13 cellular contexts compared by ENCODE assay signal in the genomic region with DNA sequence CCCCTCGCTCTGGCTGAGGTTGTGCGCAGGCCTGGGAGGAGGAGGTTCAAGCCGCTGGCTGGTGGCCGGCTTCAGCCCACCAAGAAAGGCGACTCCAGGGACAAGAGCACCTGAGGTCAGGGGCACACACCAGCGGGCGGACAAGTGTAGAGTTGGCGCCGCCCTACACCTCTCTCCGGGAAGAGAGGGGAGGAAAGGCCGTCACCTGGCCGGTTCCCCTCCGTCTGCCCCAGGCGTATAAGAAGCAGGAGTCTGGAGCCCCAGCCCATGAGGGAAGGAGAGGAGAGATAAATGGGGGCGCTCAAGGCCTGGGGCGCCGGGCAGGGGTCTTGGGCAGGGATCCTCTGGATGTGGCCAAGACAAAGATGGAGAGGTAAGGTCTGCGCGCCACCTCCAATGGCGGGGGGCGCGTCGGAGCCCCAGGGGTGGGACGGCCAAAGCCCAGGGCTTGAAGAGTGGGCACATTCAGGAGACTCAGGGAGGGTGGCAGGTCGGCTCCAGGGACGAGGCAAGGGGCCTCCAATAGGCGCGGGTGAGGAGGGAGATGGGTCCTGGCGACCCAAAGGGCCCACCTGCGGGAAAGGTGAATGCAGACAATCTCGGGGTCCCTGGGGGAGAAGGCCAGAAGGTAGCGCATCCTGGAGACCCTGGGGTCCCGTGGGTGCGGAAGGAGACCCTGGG. TPM values are rescaled to one million over a fixed set of nuclear protein-coding genes. Genes with fewer than 3 reads are reported as not detected.
A peak's percentile ranks its signal among the peaks of the same experiment; 100 is the strongest.
DNase-seq lines count a peak whose midpoint lies in the region; ATAC-seq, FAIRE-seq and TF ChIP-seq lines count a peak whose summit lies in the region.
"Had no signal": no experiment of that assay in that cellular context is flagged by ENCODE, and none has a peak within 500 bp of the region (broad histone marks: within the 10 kb centered on the region; RNA-seq: fewer than 3 reads in every experiment).

No MANE protein-coding gene starts in this region.

- ATAC-seq in HG03342 (IDR thresholded peaks at IDR 0.05; ENCODE audit: unreplicated experiment) = no peak

- H3K36me3 ChIP-seq in astrocyte (ENCODE audit: insufficient read depth, low read length) = no peaks in the 10 kb centered on the region

- peak overlapping the region; percentile 67 for H3K4me3 Mint-ChIP-seq in activated naive CD4-positive, alpha-beta T cell treated with anti-CD3 and anti-CD28 coated beads, Interleukin-2, amount 50 U/mL, for 24 hours
- H3K4me3 Mint-ChIP-seq in astrocyte (ENCODE audit: unreplicated experiment) = peak overlapping the region; percentile 71
- peak overlapping the region; percentile 79 for H3K4me3 Mint-ChIP-seq in type B pancreatic cell

- peaks cover 8% of the 10 kb centered on the region for H3K9me3 ChIP-seq in astrocyte (ENCODE audit: insufficient read depth, low read depth, low read length)

- peaks cover 12% of the 10 kb centered on the region for H3K4me1 Mint-ChIP-seq in activated naive CD4-positive, alpha-beta T cell treated with anti-CD3 and anti-CD28 coated beads, Interleukin-2, amount 50 U/mL, for 24 hours
- H3K4me1 Mint-ChIP-seq in astrocyte (ENCODE audit: low read depth, unreplicated experiment) = no peaks in the 10 kb centered on the region
- peaks cover 17% of the 10 kb centered on the region for H3K4me1 Mint-ChIP-seq in type B pancreatic cell (ENCODE audit: unreplicated experiment)

- peaks cover 51% of the 10 kb centered on the region for H3K27me3 Mint-ChIP-seq in activated naive CD4-positive, alpha-beta T cell treated with anti-CD3 and anti-CD28 coated beads, Interleukin-2, amount 50 U/mL, for 24 hours
- peaks cover 72% of the 10 kb centered on the region for H3K27me3 Mint-ChIP-seq in astrocyte (ENCODE audit: low read depth, unreplicated experiment)
- peaks cover 71% of the 10 kb centered on the region for H3K27me3 Mint-ChIP-seq in type B pancreatic cell

- TF ChIP-seq CTCF in astrocyte (IDR thresholded peaks at IDR 0.05; ENCODE audit: insufficient read depth, low read depth, low read length) (no peak), type B pancreatic cell (conservative IDR thresholded peaks at IDR 0.05) (no peak)

- FAIRE-seq in astrocyte (lab: Jason Lieb, UNC) = no peak

- no peak overlapping the region for H2AFZ ChIP-seq in astrocyte (ENCODE audit: low read depth, low read length)

- no peaks in the 10 kb centered on the region for H3K36me3 Mint-ChIP-seq in activated naive CD4-positive, alpha-beta T cell treated with anti-CD3 and anti-CD28 coated beads, Interleukin-2, amount 50 U/mL, for 24 hours
- H3K36me3 Mint-ChIP-seq in astrocyte (ENCODE audit: low read depth, unreplicated experiment) (peaks cover 6% of the 10 kb centered on the region), type B pancreatic cell (no peaks in the 10 kb centered on the region)

- no peak overlapping the region for H3K27ac Mint-ChIP-seq in activated naive CD4-positive, alpha-beta T cell treated with anti-CD3 and anti-CD28 coated beads, Interleukin-2, amount 50 U/mL, for 24 hours
- H3K27ac Mint-ChIP-seq in astrocyte (ENCODE audit: unreplicated experiment) (no peak overlapping the region), type B pancreatic cell (no peak overlapping the region)

- H3K79me2 ChIP-seq in astrocyte (ENCODE audit: insufficient read depth, low read length) = no peaks in the 10 kb centered on the region

- H3K9me3 Mint-ChIP-seq in activated naive CD4-positive, alpha-beta T cell treated with anti-CD3 and anti-CD28 coated beads, Interleukin-2, amount 50 U/mL, for 24 hours = no peaks in the 10 kb centered on the region
- H3K9me3 Mint-ChIP-seq in astrocyte (ENCODE audit: unreplicated experiment) = peaks cover 11% of the 10 kb centered on the region
- no peaks in the 10 kb centered on the region for H3K9me3 Mint-ChIP-seq in type B pancreatic cell

- no peaks in the 10 kb centered on the region for H3K4me1 ChIP-seq in astrocyte (ENCODE audit: insufficient read depth, low read length)
- H3K4me1 ChIP-seq: foreskin keratinocyte had no signal

- no peak overlapping the region for H3K4me3 ChIP-seq in astrocyte (ENCODE audit: insufficient read depth, low read depth, low read length)

- DNase-seq in activated naive CD4-positive, alpha-beta T cell treated with anti-CD3 and anti-CD28 coated beads, Interleukin-2, amount 50 U/mL, for 16 hours = no peak
- DNase-seq in astrocyte (ENCODE audit: low read depth) (no peak), mesenteric fat pad (ENCODE audit: low spot score) (peak; percentile 68), type B pancreatic cell (ENCODE audit: extremely low spot score, unreplicated experiment) (no peak), midbrain (lab: John Stamatoyannopoulos, UW) (no peak), NCI-H1436 (lab: John Stamatoyannopoulos, UW) (no peak)
- DNase-seq: activated CD4-positive, alpha-beta T cell treated with anti-CD3 and anti-CD28 coated beads, Interleukin-2, amount 50 U/mL, for 48 hours; foreskin keratinocyte; Right ventricle myocardium superior; stimulated activated CD4-positive, alpha-beta T cell treated with anti-CD3 and anti-CD28 coated beads, Interleukin-12 subunit alpha, Interleukin-12 subunit beta, amount 100 ng/mL, for 4 hours; stimulated activated naive CD4-positive, alpha-beta T cell had no signal

- no peak overlapping the region for H3K27ac ChIP-seq in astrocyte (ENCODE audit: low read depth, low read length)
- H3K27ac ChIP-seq: foreskin keratinocyte had no signal

- peaks cover 3% of the 10 kb centered on the region for H4K20me1 ChIP-seq in astrocyte (ENCODE audit: insufficient read depth, low read length)

- no peak overlapping the region for H3K4me2 ChIP-seq in astrocyte (ENCODE audit: low read length)

- peaks cover 55% of the 10 kb centered on the region for H3K27me3 ChIP-seq in astrocyte (ENCODE audit: insufficient read depth, low read length)

- H3K9ac ChIP-seq in astrocyte (ENCODE audit: low read length) = no peak overlapping the region

RNA-seq across cellular contexts. Expression of a gene that starts 0.8 kb away (rescaled TPM):
- total RNA-seq in astrocyte (0.48 and 0.53 TPM in 2 replicates), mesenteric fat pad (0.29 TPM), type B pancreatic cell (ENCODE audit: low replicate concordance) (3.6 and 7.5 TPM in 2 replicates)
- total RNA-seq: foreskin keratinocyte had no signal
